Comparison of ENCODE assay signal across 27 cellular contexts in the genomic region with DNA sequence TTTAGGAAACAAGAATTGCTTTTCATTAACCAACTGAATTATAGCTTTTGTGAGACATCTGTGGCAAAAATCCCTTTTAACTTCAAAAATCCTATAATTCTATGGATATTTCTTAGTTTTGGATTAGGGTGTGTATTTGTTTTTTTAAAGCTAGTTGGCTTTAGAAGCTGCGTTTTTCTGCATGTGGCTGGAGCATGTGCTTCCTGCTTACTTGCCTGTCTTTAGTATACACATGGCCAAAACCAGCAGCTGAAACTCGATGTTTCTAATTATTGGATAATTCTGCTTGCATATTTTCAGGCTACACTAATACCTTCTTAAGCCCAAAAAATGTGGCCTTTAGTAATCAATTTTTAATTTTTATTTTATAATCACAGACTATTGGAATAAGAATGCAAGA.
"Had no signal": no experiment of that assay in that cellular context is flagged by ENCODE, and none has a peak within 500 bp of the region (broad histone marks: within the 10 kb centered on the region; RNA-seq: fewer than 3 reads in every experiment).

No MANE protein-coding gene starts in this region.

- H3K36me3 ChIP-seq: brain microvascular endothelial cell, gastrocnemius medialis, left ventricle myocardium inferior, neutrophil, right lobe of liver, thoracic aorta had no signal

- DNase-seq: activated CD4-positive, alpha-beta memory T cell treated with anti-CD3 and anti-CD28 coated beads, Interleukin-2, amount 10 ng/mL, durations not matched to agents 7 days and 5 days; activated CD4-positive, alpha-beta T cell treated with anti-CD3 and anti-CD28 coated beads for 1 hour; activated CD4-positive, alpha-beta T cell treated with anti-CD3 and anti-CD28 coated beads, Interleukin-2, amount 10 ng/mL, durations not matched to agents 7 days and 5 days; activated CD8-positive, alpha-beta memory T cell treated with anti-CD3 and anti-CD28 coated beads, Interleukin-2, amount 50 U/mL, for 48 hours; activated gamma-delta T cell; activated naive CD4-positive, alpha-beta T cell treated with anti-CD3 and anti-CD28 coated beads, Interleukin-2, amount 10 ng/mL, durations not matched to agents 7 days and 5 days; activated naive CD8-positive, alpha-beta T cell treated with anti-CD3 and anti-CD28 coated beads, Interleukin-2, amount 10 ng/mL, durations not matched to agents 7 days and 5 days; activated T-cell treated with anti-CD3 and anti-CD28 coated beads, Interleukin-2, amount 50 U/mL, for 24 hours; amniotic stem cell; brain microvascular endothelial cell; endodermal cell; gastrocnemius medialis; glutamatergic neuron; islet precursor cell; left ventricle myocardium inferior; right lobe of liver; stimulated activated CD4-positive, alpha-beta T cell treated with anti-CD3 and anti-CD28 coated beads, Interleukin-4, amount 100 ng/mL, for 24 hours; T-helper 2 cell; trophoblast cell had no signal

- H3K4me2 ChIP-seq: hepatocyte had no signal

- H3K4me3 ChIP-seq: coronary artery, gastrocnemius medialis, hepatocyte, left ventricle myocardium inferior, right lobe of liver, skin epidermis, thoracic aorta had no signal

- H2AFZ ChIP-seq: hepatocyte had no signal

- ATAC-seq: esophagus mucosa; gastrocnemius medialis; right lobe of liver; stimulated activated effector memory CD8-positive, alpha-beta T cell treated with anti-CD3 and anti-CD28 coated beads, Interleukin-12 subunit alpha, Interleukin-12 subunit beta, amount 100 ng/mL, for 72 hours; WTC11 had no signal

- H3K27me3 ChIP-seq: brain microvascular endothelial cell, gastrocnemius medialis, hepatocyte, neutrophil, right lobe of liver had no signal

- H3K27ac ChIP-seq: brain microvascular endothelial cell, coronary artery, gastrocnemius medialis, hepatocyte, left ventricle myocardium inferior, neutrophil, right lobe of liver, thoracic aorta had no signal

- H3K9me3 ChIP-seq: gastrocnemius medialis, left ventricle myocardium inferior, neutrophil, right lobe of liver, thoracic aorta had no signal

- H3K4me1 ChIP-seq: gastrocnemius medialis, right lobe of liver had no signal
